Comparison of ENCODE assay signal across 1 cellular context in the genomic region with DNA sequence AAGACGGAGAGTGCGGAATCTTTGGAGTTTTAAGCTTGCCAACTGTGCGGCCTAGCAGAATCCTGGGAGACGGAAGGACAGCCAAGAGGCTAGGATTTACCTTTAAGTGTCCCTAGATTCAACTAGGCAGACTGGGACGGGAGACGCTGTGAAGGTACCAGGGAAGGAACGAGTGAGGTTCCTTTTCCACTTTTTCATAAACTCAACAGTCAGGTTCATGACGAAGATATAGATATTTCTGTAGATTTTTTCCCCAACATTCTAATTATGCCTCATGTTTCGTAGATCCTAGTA.
TF ChIP-seq lines count a peak whose summit lies in the region.

No MANE protein-coding gene starts in this region.

TF ChIP-seq in SK-N-SH, 30 proteins besides CTCF, POLR2A, EP300 and RAD21 (continued from another document):
- TF ChIP-seq TCF12 (IDR thresholded peaks at IDR 0.05), result no peak
- no peak for TF ChIP-seq CHD2 (IDR thresholded peaks at IDR 0.05; ENCODE audit: low read length, partially characterized antibody)
- no peak for TF ChIP-seq RFX5 (IDR thresholded peaks at IDR 0.05; ENCODE audit: low read length)
- no peak for TF ChIP-seq RXRA (IDR thresholded peaks at IDR 0.05; ENCODE audit: borderline replicate concordance, low read depth)
- TF ChIP-seq, protein P1, sequence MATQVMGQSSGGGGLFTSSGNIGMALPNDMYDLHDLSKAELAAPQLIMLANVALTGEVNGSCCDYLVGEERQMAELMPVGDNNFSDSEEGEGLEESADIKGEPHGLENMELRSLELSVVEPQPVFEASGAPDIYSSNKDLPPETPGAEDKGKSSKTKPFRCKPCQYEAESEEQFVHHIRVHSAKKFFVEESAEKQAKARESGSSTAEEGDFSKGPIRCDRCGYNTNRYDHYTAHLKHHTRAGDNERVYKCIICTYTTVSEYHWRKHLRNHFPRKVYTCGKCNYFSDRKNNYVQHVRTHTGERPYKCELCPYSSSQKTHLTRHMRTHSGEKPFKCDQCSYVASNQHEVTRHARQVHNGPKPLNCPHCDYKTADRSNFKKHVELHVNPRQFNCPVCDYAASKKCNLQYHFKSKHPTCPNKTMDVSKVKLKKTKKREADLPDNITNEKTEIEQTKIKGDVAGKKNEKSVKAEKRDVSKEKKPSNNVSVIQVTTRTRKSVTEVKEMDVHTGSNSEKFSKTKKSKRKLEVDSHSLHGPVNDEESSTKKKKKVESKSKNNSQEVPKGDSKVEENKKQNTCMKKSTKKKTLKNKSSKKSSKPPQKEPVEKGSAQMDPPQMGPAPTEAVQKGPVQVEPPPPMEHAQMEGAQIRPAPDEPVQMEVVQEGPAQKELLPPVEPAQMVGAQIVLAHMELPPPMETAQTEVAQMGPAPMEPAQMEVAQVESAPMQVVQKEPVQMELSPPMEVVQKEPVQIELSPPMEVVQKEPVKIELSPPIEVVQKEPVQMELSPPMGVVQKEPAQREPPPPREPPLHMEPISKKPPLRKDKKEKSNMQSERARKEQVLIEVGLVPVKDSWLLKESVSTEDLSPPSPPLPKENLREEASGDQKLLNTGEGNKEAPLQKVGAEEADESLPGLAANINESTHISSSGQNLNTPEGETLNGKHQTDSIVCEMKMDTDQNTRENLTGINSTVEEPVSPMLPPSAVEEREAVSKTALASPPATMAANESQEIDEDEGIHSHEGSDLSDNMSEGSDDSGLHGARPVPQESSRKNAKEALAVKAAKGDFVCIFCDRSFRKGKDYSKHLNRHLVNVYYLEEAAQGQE (IDR thresholded peaks at IDR 0.05; ENCODE audit: low read depth, low read length), result no peak
- TF ChIP-seq, protein P2, sequence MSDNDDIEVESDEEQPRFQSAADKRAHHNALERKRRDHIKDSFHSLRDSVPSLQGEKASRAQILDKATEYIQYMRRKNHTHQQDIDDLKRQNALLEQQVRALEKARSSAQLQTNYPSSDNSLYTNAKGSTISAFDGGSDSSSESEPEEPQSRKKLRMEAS (IDR thresholded peaks at IDR 0.05; ENCODE audit: low read depth), result no peak
- TF ChIP-seq, protein P3, sequence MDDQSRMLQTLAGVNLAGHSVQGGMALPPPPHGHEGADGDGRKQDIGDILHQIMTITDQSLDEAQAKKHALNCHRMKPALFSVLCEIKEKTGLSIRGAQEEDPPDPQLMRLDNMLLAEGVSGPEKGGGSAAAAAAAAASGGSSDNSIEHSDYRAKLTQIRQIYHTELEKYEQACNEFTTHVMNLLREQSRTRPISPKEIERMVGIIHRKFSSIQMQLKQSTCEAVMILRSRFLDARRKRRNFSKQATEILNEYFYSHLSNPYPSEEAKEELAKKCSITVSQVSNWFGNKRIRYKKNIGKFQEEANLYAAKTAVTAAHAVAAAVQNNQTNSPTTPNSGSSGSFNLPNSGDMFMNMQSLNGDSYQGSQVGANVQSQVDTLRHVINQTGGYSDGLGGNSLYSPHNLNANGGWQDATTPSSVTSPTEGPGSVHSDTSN (IDR thresholded peaks at IDR 0.05), result no peak
- no peak for TF ChIP-seq SMC3 (IDR thresholded peaks at IDR 0.05; ENCODE audit: low read depth, low read length)
